ENCODE assay signal across 8 cellular contexts in the genomic region with DNA sequence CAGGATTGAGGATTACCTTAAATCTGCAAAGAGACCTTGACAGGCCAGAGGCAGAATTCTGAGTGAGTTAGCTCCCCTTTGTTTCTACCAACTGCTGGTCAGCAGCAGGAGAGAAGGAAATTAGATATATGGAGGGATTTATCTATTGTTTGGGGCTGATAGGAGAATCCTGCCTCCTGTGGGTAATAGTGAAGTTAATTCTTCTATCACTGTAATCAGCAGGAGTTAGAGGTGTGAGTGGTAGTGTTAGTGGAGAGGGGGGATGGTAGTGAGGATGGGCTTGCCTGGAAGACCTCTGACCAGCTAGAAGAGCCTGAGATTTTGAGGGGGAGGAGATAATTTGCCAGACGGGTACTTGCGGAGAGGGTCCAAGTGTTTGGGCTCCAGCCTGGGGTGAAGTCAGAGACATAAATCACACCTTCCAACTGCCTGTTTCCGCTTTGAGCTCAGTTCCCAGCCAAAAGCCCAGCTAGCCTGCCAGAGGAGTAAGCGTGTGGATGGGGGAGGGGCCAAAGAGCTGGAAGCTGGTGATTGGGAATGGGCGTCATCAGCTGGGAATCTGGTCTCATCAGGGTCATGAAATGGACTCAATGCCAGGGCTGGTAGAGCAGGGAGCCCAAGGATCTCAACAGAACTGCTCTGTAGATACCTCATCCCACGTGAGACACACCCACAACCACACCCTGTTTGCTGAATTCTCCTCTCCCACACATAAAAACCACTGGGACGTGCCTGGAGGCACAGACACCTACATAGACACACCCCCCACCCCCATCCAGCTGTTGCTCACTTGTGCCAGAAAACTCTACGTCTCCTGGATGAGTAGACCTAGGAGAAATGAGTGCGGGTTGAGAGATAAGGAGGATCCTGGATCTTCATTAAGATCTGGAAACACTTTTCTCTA. TPM values are rescaled to one million over a fixed set of nuclear protein-coding genes. Genes with fewer than 3 reads are reported as not detected.
DNase-seq lines count a peak whose midpoint lies in the region; ATAC-seq and TF ChIP-seq lines count a peak whose summit lies in the region.

No MANE protein-coding gene starts in this region.

- DNase-seq in ELF-1 (ENCODE audit: low read depth, low spot score), result peak; percentile 95
- peak in 1 of 3 donors; percentile 74 for DNase-seq in Peyer's patch
- DNase-seq in fibroblast of the aortic adventitia (ENCODE audit: low read depth), result peak; percentile 92
- peak; percentile 99 for DNase-seq in trophoblast cell
- no peak for DNase-seq in stimulated activated naive CD4-positive, alpha-beta T cell (lab: John Stamatoyannopoulos, UW)
- no peak for DNase-seq in SIG-M5 treated with dmso at 0.1 percent for 504 hours (lab: John Stamatoyannopoulos, UW; ENCODE audit: unreplicated experiment)
- DNase-seq in foreskin melanocyte, result no peak

- H3K79me2 ChIP-seq in trophoblast cell (ENCODE audit: control insufficient read depth, insufficient read depth, low read length, poor library complexity), result no peaks in the 10 kb centered on the region

- H3K27ac ChIP-seq in Peyer's patch, result peak overlapping the region in 3 of 4 donors; percentile 32 to 77 (median 58)
- no peak overlapping the region for H3K27ac ChIP-seq in trophoblast cell (ENCODE audit: low read depth, low read length)

- TF ChIP-seq CTCF in Peyer's patch (IDR thresholded peaks at IDR 0.05), result no peak
- peak; percentile 12 for TF ChIP-seq CTCF in fibroblast of the aortic adventitia (IDR thresholded peaks at IDR 0.05; ENCODE audit: insufficient read depth, low read length)

- H3K27me3 ChIP-seq in Peyer's patch (no peaks in the 10 kb centered on the region), trophoblast cell (ENCODE audit: insufficient read depth, low read length) (no peaks in the 10 kb centered on the region)

- no peak overlapping the region for H3K18ac ChIP-seq in trophoblast cell (ENCODE audit: low read length)

- H2AK5ac ChIP-seq in trophoblast cell (ENCODE audit: low read length), result no peak overlapping the region

- no peak overlapping the region for H3K23ac ChIP-seq in trophoblast cell (ENCODE audit: low read length)

- no peak overlapping the region for H4K12ac ChIP-seq in trophoblast cell (ENCODE audit: low read depth, low read length)

- ATAC-seq in GM21526 (IDR thresholded peaks at IDR 0.05; ENCODE audit: low FRiP score, unreplicated experiment), result no peak

- no peak overlapping the region for H2AFZ ChIP-seq in trophoblast cell (ENCODE audit: insufficient read depth, low read length, poor library complexity)

- H3K9ac ChIP-seq in trophoblast cell (ENCODE audit: low read length), result no peak overlapping the region

- no CpG with 5 or more reads among the region's 9 CpGs for WGBS in trophoblast cell (ENCODE audit: extremely low coverage, insufficient coverage, insufficient read length)

- no peak overlapping the region for H4K8ac ChIP-seq in trophoblast cell (ENCODE audit: low read depth, low read length)

- H3K79me1 ChIP-seq in trophoblast cell (ENCODE audit: low read length), result no peaks in the 10 kb centered on the region

- no peak overlapping the region for H2BK12ac ChIP-seq in trophoblast cell (ENCODE audit: low read length)

- H4K91ac ChIP-seq in trophoblast cell (ENCODE audit: low read depth, low read length), result no peak overlapping the region

- H3K36me3 ChIP-seq in Peyer's patch (no peaks in the 10 kb centered on the region), trophoblast cell (ENCODE audit: control insufficient read depth in 1 of 2, insufficient read depth in 2 of 2, low read length in 2 of 2) (no peaks in the 10 kb centered on the region)

- H3K4me3 ChIP-seq in Peyer's patch, result peak overlapping the region in 1 of 4 donors; percentile 5
- H3K4me3 ChIP-seq in fibroblast of the aortic adventitia (ENCODE audit: low read depth, low read length), result no peak overlapping the region
- no peak overlapping the region for H3K4me3 ChIP-seq in trophoblast cell (ENCODE audit: low read depth, low read length)

- no peak for TF ChIP-seq POLR2A in Peyer's patch (IDR thresholded peaks at IDR 0.05)

- H3K4me1 ChIP-seq in Peyer's patch (peaks cover 0 to 28% (median 0%) of the 10 kb centered on the region in 4 donors), trophoblast cell (ENCODE audit: control insufficient read depth in 1 of 2, insufficient read depth in 2 of 2, low read length in 2 of 2) (peaks cover 7 to 8% of the 10 kb centered on the region in 2 experiments)

- no peak overlapping the region for H3K14ac ChIP-seq in trophoblast cell (ENCODE audit: low read length)

- H2BK120ac ChIP-seq in trophoblast cell (ENCODE audit: insufficient read depth, low read length, poor library complexity), result no peak overlapping the region

- no peak overlapping the region for H2BK5ac ChIP-seq in trophoblast cell (ENCODE audit: low read depth, low read length, poor library complexity)

- H3K4me2 ChIP-seq in trophoblast cell (ENCODE audit: low read length), result no peak overlapping the region

- no peak overlapping the region for H3K4ac ChIP-seq in trophoblast cell (ENCODE audit: low read depth, low read length)

- no peaks in the 10 kb centered on the region for H3K9me3 ChIP-seq in Peyer's patch
- no peaks in the 10 kb centered on the region for H3K9me3 ChIP-seq in trophoblast cell (ENCODE audit: insufficient read depth, low read depth, low read length)

RNA-seq across cellular contexts. Expression of gene ITGA5, which starts 13.1 kb away (rescaled TPM):
- total RNA-seq in Peyer's patch (10 to 100 TPM; 21.0 to 78.4 (median 44.5) TPM), fibroblast of the aortic adventitia (ENCODE audit: low replicate concordance) (51.1 and 239 TPM in 2 replicates)
- 81.6 and 90.0 TPM in 2 replicates for polyA plus RNA-seq in trophoblast cell (2013)

RNA-seq across cellular contexts. Expression of gene GTSF1, which starts 41.2 kb away (rescaled TPM):
- 1 to 10 TPM in 1 of 4 donors, not detected in 3; 1.8 TPM for total RNA-seq in Peyer's patch
- total RNA-seq in fibroblast of the aortic adventitia (ENCODE audit: low replicate concordance), result 7.1 TPM in 1 of 2 replicates, not detected in the other
- polyA plus RNA-seq in trophoblast cell (2013), result not detected in 2 replicates

RNA-seq across cellular contexts. Expression of gene ZNF385A, which starts 47.6 kb away (rescaled TPM):
- 10 to 100 TPM in 2 of 4 donors, 1 to 10 TPM in 2; 7.3 to 28.1 (median 9.7) TPM for total RNA-seq in Peyer's patch
- total RNA-seq in fibroblast of the aortic adventitia (ENCODE audit: low replicate concordance), result 0.99 and 1.6 TPM in 2 replicates
- 74.0 and 75.2 TPM in 2 replicates for polyA plus RNA-seq in trophoblast cell (2013)

Comparison
In these comparisons a context has a peak if more than half of its experiments do, and no peak if none do; other contexts are left out.
1. DNase-seq: peak in ELF-1 (single experiment), fibroblast of the aortic adventitia (single experiment) and trophoblast cell (2 of 2); none in stimulated activated naive CD4-positive, alpha-beta T cell (0 of 6), SIG-M5 treated with dmso at 0.1 percent for 504 hours (single experiment) and foreskin melanocyte (single experiment).